ENCODE assay signal across 12 cellular contexts in genomic region chr5:173284343-173284958, GRCh38. TPM values are rescaled to one million over a fixed set of nuclear protein-coding genes. Genes with fewer than 3 reads are reported as not detected.
"Had no signal": no experiment of that assay in that cellular context is flagged by ENCODE, and none has a peak within 500 bp of the region (broad histone marks: within the 10 kb centered on the region; RNA-seq: fewer than 3 reads in every experiment).

No MANE protein-coding gene starts in this region.

RNA-seq across cellular contexts. Expression of gene NKX2-5, which starts 49.4 kb away (rescaled TPM):
- total RNA-seq: activated CD4-positive, alpha-beta memory T cell treated with anti-CD3 and anti-CD28 coated beads for 36 hours; activated CD8-positive, alpha-beta memory T cell treated with anti-CD3 and anti-CD28 coated beads for 36 hours; activated T-helper 1 cell treated with anti-CD3 and anti-CD28 coated beads, Interleukin-12 subunit alpha, Interleukin-12 subunit beta, Interleukin-2, Interleukin-4 antibody, amounts not matched to agents 30 ng/mL and 10 ng/mL and 1 ng/mL, durations not matched to agents 14 hours and 24 hours and 36 hours; epithelial cell of proximal tubule; gastrocnemius medialis; kidney; left colon; liver; posterior vena cava; T-helper 1 cell treated with Interleukin-12 subunit alpha and Interleukin-12 subunit beta and Interleukin-4 antibody, amounts not matched to agents 30 ng/mL and 1 ng/mL, for 36 hours; transverse colon; urinary bladder had no signal
- polyA plus RNA-seq: liver, urinary bladder had no signal
